28 cellular contexts compared by ENCODE assay signal in genomic region chr3:6560259-6560658, GRCh38.
"Had no signal": no experiment of that assay in that cellular context is flagged by ENCODE, and none has a peak within 500 bp of the region (broad histone marks: within the 10 kb centered on the region; RNA-seq: fewer than 3 reads in every experiment).

No MANE protein-coding gene starts in this region.

- H3K4me1 ChIP-seq: colonic mucosa, esophagus muscularis mucosa, esophagus squamous epithelium, foreskin keratinocyte, gastrocnemius medialis, gastroesophageal sphincter, heart left ventricle, heart right ventricle had no signal

- H3K9me3 ChIP-seq: colonic mucosa, esophagus muscularis mucosa, esophagus squamous epithelium, gastrocnemius medialis, gastroesophageal sphincter had no signal

- FAIRE-seq: colon, endometrium, endothelial cell of umbilical vein, frontal cortex had no signal

- H3K27ac ChIP-seq: colonic mucosa, coronary artery, dorsolateral prefrontal cortex, epithelial cell of prostate, esophagus muscularis mucosa, esophagus squamous epithelium, foreskin keratinocyte, gastrocnemius medialis, gastroesophageal sphincter, heart left ventricle, heart right ventricle had no signal

- ATAC-seq: effector memory CD8-positive, alpha-beta T cell; esophagus mucosa; foreskin keratinocyte; gastrocnemius medialis; gastroesophageal sphincter; heart left ventricle; heart right ventricle had no signal

- H3K27me3 ChIP-seq: colonic mucosa, esophagus muscularis mucosa, esophagus squamous epithelium, foreskin keratinocyte, gastrocnemius medialis, gastroesophageal sphincter, heart left ventricle, heart right ventricle had no signal

- H3K36me3 ChIP-seq: colonic mucosa, esophagus muscularis mucosa, esophagus squamous epithelium, gastrocnemius medialis, gastroesophageal sphincter, heart left ventricle, heart right ventricle had no signal

- DNase-seq: colonic mucosa; cortex of kidney; dermis blood vessel endothelial cell; dorsolateral prefrontal cortex; effector CD4-positive, alpha-beta T cell; effector CD8-positive, alpha-beta T cell; effector memory CD4-positive, alpha-beta T cell; effector memory CD8-positive, alpha-beta T cell; endodermal cell; erythroblast; esophagus squamous epithelium; foreskin fibroblast; foreskin keratinocyte; foreskin melanocyte; gastrocnemius medialis; glutamatergic neuron; head of caudate nucleus; heart left ventricle; heart right ventricle had no signal

- H3K4me3 ChIP-seq: colonic mucosa, coronary artery, dorsolateral prefrontal cortex, esophagus muscularis mucosa, esophagus squamous epithelium, gastrocnemius medialis, gastroesophageal sphincter, heart left ventricle, heart right ventricle had no signal
